In the genomic region with DNA sequence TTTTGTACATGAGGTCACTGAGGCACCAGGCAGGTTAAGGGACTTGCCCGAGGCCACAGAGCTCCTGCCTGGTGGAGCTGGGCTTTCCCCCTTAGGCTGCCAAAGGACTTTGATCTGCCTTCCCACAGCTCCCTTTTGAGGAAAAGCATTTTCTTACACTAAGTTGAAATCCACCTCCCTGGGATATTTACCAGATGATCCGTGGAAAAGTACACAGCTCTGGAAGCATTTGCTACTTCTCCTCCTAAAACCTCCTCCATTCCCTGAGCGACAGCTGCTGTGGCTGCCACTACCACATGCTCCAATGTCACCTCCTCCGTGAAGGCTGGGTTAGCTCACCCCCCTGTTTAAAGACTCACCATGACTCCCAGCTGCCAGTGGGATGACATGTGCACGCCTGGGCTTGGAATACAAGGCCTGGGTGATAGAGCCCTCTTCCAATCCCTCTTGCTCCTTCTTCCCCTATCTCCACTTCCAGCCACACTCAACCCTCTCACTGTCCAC, we compare ENCODE assay signal across 9 cellular contexts. TPM values are rescaled to one million over a fixed set of nuclear protein-coding genes. Genes with fewer than 3 reads are reported as not detected.
A peak's percentile ranks its signal among the peaks of the same experiment; 100 is the strongest.
DNase-seq lines count a peak whose midpoint lies in the region; FAIRE-seq and TF ChIP-seq lines count a peak whose summit lies in the region.
"Had no signal": no experiment of that assay in that cellular context is flagged by ENCODE, and none has a peak within 500 bp of the region (broad histone marks: within the 10 kb centered on the region; RNA-seq: fewer than 3 reads in every experiment).

No MANE protein-coding gene starts in this region.

- H3K4me1 ChIP-seq in PC-9 (replicated peaks; ENCODE audit: insufficient read depth) = peaks cover 58% of the 10 kb centered on the region
- peaks cover 28% of the 10 kb centered on the region for H3K4me1 ChIP-seq in endothelial cell of umbilical vein (ENCODE audit: control insufficient read depth, extremely low read depth, insufficient read depth, low read length)
- H3K4me1 ChIP-seq in neuron (ENCODE audit: insufficient read depth, low read length) = peaks cover 27% of the 10 kb centered on the region

- peak overlapping the region; percentile 89 for H3K4me2 ChIP-seq in PC-9
- H3K4me2 ChIP-seq in endothelial cell of umbilical vein (ENCODE audit: insufficient read depth, low read length) = peak overlapping the region; percentile 69

- BruUV-seq in PC-9 (replicated peaks; lab: Mats Ljungman, UMichigan) = no TSS peak
- no TSS peak for BruUV-seq in endothelial cell of umbilical vein (replicated peaks; lab: Mats Ljungman, UMichigan)

- H3K9me3 ChIP-seq in PC-9 (ENCODE audit: insufficient read depth, low read depth) (no peaks in the 10 kb centered on the region), endothelial cell of umbilical vein (replicated peaks; ENCODE audit: control insufficient read depth, insufficient read depth, low read length) (no peaks in the 10 kb centered on the region), neuron (ENCODE audit: low read length) (peaks cover 2% of the 10 kb centered on the region)

- no peak for DNase-seq in T-helper 2 cell treated with Interferon-gamma antibody and Interleukin-4, amounts not matched to agents 5 μg/mL and 100 μg/mL, for 36 hours (ENCODE audit: low spot score)
- DNase-seq in T-helper 2 cell (no peak), PC-9 (peak in 1 of 2 experiments; percentile 44), endothelial cell of umbilical vein (ENCODE audit: low read depth, low spot score) (no peak), MV-4-11 (lab: John Stamatoyannopoulos, UW) (no peak), mesenteric fat pad (ENCODE audit: low spot score) (no peak), COLO829 (ENCODE audit: low spot score) (no peak)

- CTCF ChIA-PET in PC-9 (lab: Charles Lee) = interaction anchor here (0.7 to 0.9 kb wide), 2 partner anchors 11 to 13 kb away, joined by 3 to 4 read pairs; no protein-coding TSS in a partner anchor
- CTCF ChIA-PET in endothelial cell of umbilical vein (lab: Charles Lee) = interaction anchor here (1.1 to 1.7 kb wide), 2 partner anchors 13 to 100 kb away, joined by 4 to 8 read pairs; no protein-coding TSS in a partner anchor

- peak overlapping the region; percentile 36 for H3K27ac ChIP-seq in PC-9
- H3K27ac ChIP-seq in endothelial cell of umbilical vein (ENCODE audit: insufficient read depth, low read depth, low read length) = no peak overlapping the region

- no peaks in the 10 kb centered on the region for H3K9me2 ChIP-seq in PC-9 (ENCODE audit: insufficient read depth)

- H3K4me1 Mint-ChIP-seq in T-helper 2 cell treated with Interferon-gamma antibody and Interleukin-4, amounts not matched to agents 5 μg/mL and 100 μg/mL, for 36 hours (ENCODE audit: low read depth) = peaks cover 34% of the 10 kb centered on the region

- dilution Hi-C loops in endothelial cell of umbilical vein (cut with MboI; ENCODE audit: extremely low pct_ligation_motif_present, low sequenced_read_pairs) = no loop called here

- TF ChIP-seq POLR2A in endothelial cell of umbilical vein (IDR thresholded peaks at IDR 0.05; ENCODE audit: low read depth, low read length) = no peak

- H3K9me1 ChIP-seq in endothelial cell of umbilical vein (replicated peaks; ENCODE audit: control insufficient read depth, extremely low read depth, insufficient read depth, low read length) = no peaks in the 10 kb centered on the region

- no peak for FAIRE-seq in endothelial cell of umbilical vein (lab: Jason Lieb, UNC)
- FAIRE-seq: G401.6 had no signal

- H3K36me3 Mint-ChIP-seq in T-helper 2 cell treated with Interferon-gamma antibody and Interleukin-4, amounts not matched to agents 5 μg/mL and 100 μg/mL, for 36 hours (ENCODE audit: low read depth) = peaks cover 3% of the 10 kb centered on the region

- H3K36me3 ChIP-seq in PC-9 (ENCODE audit: low read depth) = peaks cover 18% of the 10 kb centered on the region
- no peaks in the 10 kb centered on the region for H3K36me3 ChIP-seq in endothelial cell of umbilical vein (ENCODE audit: control insufficient read depth in 2 of 2, extremely low read depth in 1 of 2, insufficient read depth in 2 of 2, low read length in 2 of 2)
- H3K36me3 ChIP-seq in neuron (ENCODE audit: insufficient read depth, low read length) = no peaks in the 10 kb centered on the region

- H2AFZ ChIP-seq in PC-9 (no peak overlapping the region), endothelial cell of umbilical vein (ENCODE audit: low read depth, low read length) (peak overlapping the region; percentile 97), neuron (ENCODE audit: low read depth, low read length) (peak overlapping the region; percentile 74)

- peak overlapping the region; percentile 79 for H3K4me3 Mint-ChIP-seq in T-helper 2 cell treated with Interferon-gamma antibody and Interleukin-4, amounts not matched to agents 5 μg/mL and 100 μg/mL, for 36 hours

- peak overlapping the region; percentile 60; the same call in 1 of the 2 replicates for H3K4me3 ChIP-seq in PC-9
- no peak overlapping the region for H3K4me3 ChIP-seq in endothelial cell of umbilical vein (replicated peaks in 1 of 3; ENCODE audit: insufficient read depth in 1 of 3, low read depth in 1 of 3, low read length in 3 of 3)
- H3K4me3 ChIP-seq in neuron (ENCODE audit: low read length) = no peak overlapping the region

- H3K9me3 Mint-ChIP-seq in T-helper 2 cell treated with Interferon-gamma antibody and Interleukin-4, amounts not matched to agents 5 μg/mL and 100 μg/mL, for 36 hours = peaks cover 1% of the 10 kb centered on the region

- peaks cover 60% of the 10 kb centered on the region for H3F3A ChIP-seq in PC-9 (ENCODE audit: insufficient read depth, low read depth)

- no peaks in the 10 kb centered on the region for H3K27me3 ChIP-seq in PC-9 (ENCODE audit: insufficient read depth, low read depth)
- H3K27me3 ChIP-seq in endothelial cell of umbilical vein (ENCODE audit: control insufficient read depth in 2 of 2, insufficient read depth in 2 of 2, low read length in 2 of 2) = no peaks in the 10 kb centered on the region
- no peaks in the 10 kb centered on the region for H3K27me3 ChIP-seq in neuron (ENCODE audit: insufficient read depth, low read length)

- peaks cover 28% of the 10 kb centered on the region; the same call in 1 of the 2 replicates for H4K20me1 ChIP-seq in PC-9 (ENCODE audit: insufficient read depth)
- no peaks in the 10 kb centered on the region for H4K20me1 ChIP-seq in endothelial cell of umbilical vein (replicated peaks; ENCODE audit: control insufficient read depth, extremely low read depth, insufficient read depth, low read length)

- no peak overlapping the region for H3K27ac Mint-ChIP-seq in T-helper 2 cell treated with Interferon-gamma antibody and Interleukin-4, amounts not matched to agents 5 μg/mL and 100 μg/mL, for 36 hours

- no peaks in the 10 kb centered on the region for H3K27me3 Mint-ChIP-seq in T-helper 2 cell treated with Interferon-gamma antibody and Interleukin-4, amounts not matched to agents 5 μg/mL and 100 μg/mL, for 36 hours (ENCODE audit: low read depth)

- POLR2A ChIA-PET in PC-9 (lab: Charles Lee; ENCODE audit: unreplicated experiment) (interaction anchor here (0.7 to 0.9 kb wide), 2 partner anchors 9 to 797 kb away, joined by 3 to 4 read pairs; no protein-coding TSS in a partner anchor), endothelial cell of umbilical vein (lab: Charles Lee) (no interaction called here)

- peaks cover 35% of the 10 kb centered on the region for H3K79me2 ChIP-seq in PC-9 (ENCODE audit: low read depth)
- H3K79me2 ChIP-seq in endothelial cell of umbilical vein (ENCODE audit: control insufficient read depth, insufficient read depth, low read length) = peaks cover 35% of the 10 kb centered on the region

- H3K9ac ChIP-seq in endothelial cell of umbilical vein (replicated peaks; ENCODE audit: extremely low read depth, insufficient read depth, low read length) = no peak overlapping the region

- no peak for TF ChIP-seq CTCF in PC-9 (conservative IDR thresholded peaks at IDR 0.05)
- no peak for TF ChIP-seq CTCF in endothelial cell of umbilical vein (IDR thresholded peaks at IDR 0.05; ENCODE audit: extremely low read depth in 1 of 2, insufficient read depth in 1 of 2, low read depth in 1 of 2, low read length in 2 of 2)

- intact Hi-C loops in PC-9 (cut with micrococcal nuclease; ENCODE audit: unreplicated experiment) (no loop called here), endothelial cell of umbilical vein (cut with micrococcal nuclease) (no loop called here)

TF ChIP-seq in endothelial cell of umbilical vein, 7 proteins besides CTCF, POLR2A, EP300 and RAD21:
- TF ChIP-seq EZH2 (IDR thresholded peaks at IDR 0.05; ENCODE audit: borderline replicate concordance, low read depth, low read length, severe bottlenecking) = no peak
- TF ChIP-seq POLR2AphosphoS5 (IDR thresholded peaks at IDR 0.05; ENCODE audit: insufficient read depth, low read depth, low read length) = no peak
- TF ChIP-seq GATA2 (IDR thresholded peaks at IDR 0.05; ENCODE audit: insufficient read depth, insufficient read length, low read depth, low read length) = no peak
- TF ChIP-seq MAX (IDR thresholded peaks at IDR 0.05; ENCODE audit: insufficient read depth, insufficient read length) = no peak
- TF ChIP-seq JUN (IDR thresholded peaks at IDR 0.05; ENCODE audit: borderline replicate concordance, insufficient read depth, insufficient read length, low read depth) = no peak
- no peak for TF ChIP-seq MYC (IDR thresholded peaks at IDR 0.05; ENCODE audit: low read depth, low read length)
- TF ChIP-seq FOS (IDR thresholded peaks at IDR 0.05; ENCODE audit: borderline replicate concordance, insufficient read depth, low read length) = no peak
TF ChIP-seq in endothelial cell of umbilical vein: peak in this region for 0.

RNA-seq across cellular contexts. Expression of gene MPRIP, which starts 1.2 kb away (rescaled TPM):
- total RNA-seq in PC-9 (2021) (411 and 443 TPM in 2 replicates), endothelial cell of umbilical vein (246 and 262 TPM in 2 replicates), mesenteric fat pad (293 TPM)
- polyA plus RNA-seq in endothelial cell of umbilical vein = 94.6 and 102 TPM in 2 replicates
- 84.4 and 92.1 TPM in 2 replicates for polyA plus RNA-seq in endothelial cell of umbilical vein (2011; cell fraction: cytosol; rRNA removed)
- 160 and 171 TPM in 2 replicates for polyA plus RNA-seq in endothelial cell of umbilical vein (2011; cell fraction: nucleus; rRNA removed)
- polyA plus RNA-seq in endothelial cell of umbilical vein (2012) = 165 and 190 TPM in 2 replicates
- 177 and 225 TPM in 2 replicates for polyA minus RNA-seq in endothelial cell of umbilical vein
- polyA minus RNA-seq in endothelial cell of umbilical vein (2011; cell fraction: cytosol; rRNA and poly(A)+ RNA removed) = 72.5 TPM
- 129 and 135 TPM in 2 replicates for polyA minus RNA-seq in endothelial cell of umbilical vein (2011; cell fraction: nucleus; rRNA and poly(A)+ RNA removed)
